Comparison of ENCODE assay signal across 32 cellular contexts in the genomic region with DNA sequence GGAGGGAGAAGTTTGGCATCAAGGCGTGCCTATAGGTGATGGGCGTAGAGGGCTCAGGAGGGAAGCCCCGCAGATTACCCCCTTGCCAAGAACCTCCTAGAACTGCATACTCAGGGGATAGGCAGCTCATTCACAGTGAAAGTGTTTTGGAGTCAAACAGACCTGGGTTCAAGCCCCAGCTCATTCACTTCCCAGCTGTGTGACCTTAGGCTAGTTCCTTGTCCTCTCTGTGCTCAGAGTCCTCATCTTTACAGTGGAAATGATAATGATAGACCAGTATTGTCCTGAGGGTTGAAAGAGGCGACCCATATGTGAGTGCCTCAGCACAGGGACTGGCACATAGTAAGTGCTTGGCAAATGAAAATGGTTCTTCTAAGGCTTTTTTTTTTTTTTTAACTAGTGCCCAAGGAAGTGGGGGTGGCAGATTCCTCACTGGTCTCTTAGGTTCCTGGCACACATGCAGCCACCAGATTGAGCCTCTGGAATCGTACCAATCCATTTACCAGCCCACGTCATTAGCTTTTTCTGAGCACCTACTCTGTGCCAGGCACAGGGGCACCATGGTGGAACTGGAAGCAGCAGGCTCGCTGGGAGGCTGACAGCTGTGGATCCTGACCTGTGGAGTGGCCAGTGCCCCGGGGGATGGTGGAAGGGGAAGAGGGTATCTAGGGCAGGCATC.
DNase-seq lines count a peak whose midpoint lies in the region; ATAC-seq and TF ChIP-seq lines count a peak whose summit lies in the region.
"Had no signal": no experiment of that assay in that cellular context is flagged by ENCODE, and none has a peak within 500 bp of the region (broad histone marks: within the 10 kb centered on the region; RNA-seq: fewer than 3 reads in every experiment).

No MANE protein-coding gene starts in this region.

- H3K27me3 Mint-ChIP-seq in HFFc6 (ENCODE audit: insufficient read depth) (no peaks in the 10 kb centered on the region), neural progenitor cell (ENCODE audit: insufficient read depth, low read depth) (peaks cover 8% of the 10 kb centered on the region)
- H3K27me3 Mint-ChIP-seq: natural killer cell treated with Interleukin-12 subunit alpha and Interleukin-12 subunit beta and Interleukin-15 and Interleukin-18, amount 100 ng/mL, for 72 hours had no signal

- H3K36me3 Mint-ChIP-seq in HFFc6 (ENCODE audit: low read depth) (no peaks in the 10 kb centered on the region), neural progenitor cell (peaks cover 6% of the 10 kb centered on the region)
- H3K36me3 Mint-ChIP-seq: natural killer cell treated with Interleukin-12 subunit alpha and Interleukin-12 subunit beta and Interleukin-15 and Interleukin-18, amount 100 ng/mL, for 72 hours had no signal

- H3K27ac Mint-ChIP-seq in HFFc6: peak overlapping the region; percentile 40; the same call in 1 of the 2 replicates
- H3K27ac Mint-ChIP-seq in neural progenitor cell: peak overlapping the region; percentile 34

- intact Hi-C loops in A673 (cut with micrococcal nuclease; ENCODE audit: unreplicated experiment): no loop called here

- CTCF ChIA-PET in A673 (lab: Charles Lee): interaction anchor here (0.7 kb wide), 1 partner anchor 22 kb away, joined by 5 read pairs; no protein-coding TSS in a partner anchor

- POLR2A ChIA-PET in A673 (lab: Charles Lee; ENCODE audit: low non-redundant PET): no interaction called here

- no peak overlapping the region for H3K4me2 ChIP-seq in neural progenitor cell

- TF ChIP-seq CTCF in A673 (conservative IDR thresholded peaks at IDR 0.05; ENCODE audit: low read depth, low read length) (no peak), HFFc6 (IDR thresholded peaks at IDR 0.05) (no peak), neural progenitor cell (IDR thresholded peaks at IDR 0.05) (no peak)

- H3K27ac ChIP-seq in A673 (ENCODE audit: low read depth, low read length, poor library complexity, severe bottlenecking) (peak overlapping the region; percentile 8), neural progenitor cell (no peak overlapping the region)
- H3K27ac ChIP-seq: adrenal gland, body of pancreas, gastroesophageal sphincter, lower lobe of right lung, ovary, SJSA1, thoracic aorta, vagina, VCaP had no signal

- H3K9me3 ChIP-seq in A673 (ENCODE audit: low read depth, low read length, poor library complexity, severe bottlenecking) (no peaks in the 10 kb centered on the region), neural progenitor cell (ENCODE audit: low read depth) (no peaks in the 10 kb centered on the region)
- H3K9me3 ChIP-seq: adrenal gland, body of pancreas, Caco-2, gastroesophageal sphincter, lower lobe of right lung, mucosa of descending colon, ovary, SJSA1, thoracic aorta, vagina had no signal

- H3K36me3 ChIP-seq in A673 (ENCODE audit: insufficient read depth, low read length, poor library complexity, severe bottlenecking): no peaks in the 10 kb centered on the region
- no peaks in the 10 kb centered on the region for H3K36me3 ChIP-seq in neural progenitor cell
- H3K36me3 ChIP-seq: adrenal gland, gastroesophageal sphincter, ovary, thoracic aorta, vagina had no signal

- H3K4me1 Mint-ChIP-seq in HFFc6 (ENCODE audit: low read depth): peaks cover 24% of the 10 kb centered on the region
- peaks cover 73% of the 10 kb centered on the region for H3K4me1 Mint-ChIP-seq in neural progenitor cell

- no peak overlapping the region for H2AFZ ChIP-seq in neural progenitor cell (replicated peaks)

- H3K4me3 ChIP-seq in A673 (ENCODE audit: low read depth, low read length, poor library complexity, severe bottlenecking): no peak overlapping the region
- no peak overlapping the region for H3K4me3 ChIP-seq in neural progenitor cell
- H3K4me3 ChIP-seq: adrenal gland, body of pancreas, gastroesophageal sphincter, lower lobe of right lung, mucosa of descending colon, ovary, SJSA1, thoracic aorta, vagina had no signal

- H3K9ac ChIP-seq in neural progenitor cell: no peak overlapping the region

- DNase-seq in A673 (ENCODE audit: low spot score) (no peak), HFFc6 (no peak), cerebellar cortex (ENCODE audit: low spot score) (peak; percentile 63), neural progenitor cell (ENCODE audit: low spot score) (no peak), occipital lobe (lab: John Stamatoyannopoulos, UW) (no peak), GM03348 (ENCODE audit: low spot score) (no peak)
- DNase-seq in activated naive CD4-positive, alpha-beta T cell (lab: John Stamatoyannopoulos, UW): no peak
- DNase-seq: activated CD4-positive, alpha-beta T cell treated with anti-CD3 and anti-CD28 coated beads for 4 hours; activated naive CD4-positive, alpha-beta T cell treated with Interleukin-2 at 50 U/mL for 16 hours; activated T-cell treated with anti-CD3 and anti-CD28 coated beads, Interleukin-2, amount 50 U/mL, for 1 hour; adrenal gland; body of pancreas; Caco-2; DND-41; KBM-7; lower lobe of right lung; MM.1S; mucosa of descending colon; NCI-H1105 treated with DMSO at 0.1 percent for 48 hours; NCI-H1930; NCI-H2171 treated with DMSO at 0.1 percent for 48 hours; NCI-H510A; ovary; stimulated activated naive CD4-positive, alpha-beta T cell treated with Interleukin-2 at 50 U/mL for 16 hours; T-helper 9 cell had no signal

- no peak for ATAC-seq in HG02938 (IDR thresholded peaks at IDR 0.05; ENCODE audit: unreplicated experiment)
- ATAC-seq: body of pancreas; gastroesophageal sphincter; lower lobe of right lung; mucosa of descending colon; natural killer cell treated with Interleukin-12 subunit alpha and Interleukin-12 subunit beta and Interleukin-15 and Interleukin-18, amount 100 ng/mL, for 72 hours had no signal

- H3K9me3 Mint-ChIP-seq in HFFc6 (no peaks in the 10 kb centered on the region), neural progenitor cell (no peaks in the 10 kb centered on the region)
- H3K9me3 Mint-ChIP-seq: natural killer cell treated with Interleukin-12 subunit alpha and Interleukin-12 subunit beta and Interleukin-15 and Interleukin-18, amount 100 ng/mL, for 72 hours had no signal

- H4K20me1 ChIP-seq in neural progenitor cell (ENCODE audit: low read depth): peaks cover 90% of the 10 kb centered on the region

- BruUV-seq in A673 (replicated peaks; lab: Mats Ljungman, UMichigan): no TSS peak

- H3K27me3 ChIP-seq in A673 (replicated peaks; ENCODE audit: insufficient read depth, low read depth, low read length, poor library complexity) (no peaks in the 10 kb centered on the region), neural progenitor cell (no peaks in the 10 kb centered on the region)
- H3K27me3 ChIP-seq: adrenal gland, body of pancreas, gastroesophageal sphincter, ovary, SJSA1, vagina had no signal

- H3K4me3 Mint-ChIP-seq in HFFc6 (no peak overlapping the region), neural progenitor cell (no peak overlapping the region)
- H3K4me3 Mint-ChIP-seq: natural killer cell treated with Interleukin-12 subunit alpha and Interleukin-12 subunit beta and Interleukin-15 and Interleukin-18, amount 100 ng/mL, for 72 hours had no signal

- H3K4me1 ChIP-seq in A673 (ENCODE audit: insufficient read depth, low read length, poor library complexity, severe bottlenecking) (peaks cover 11% of the 10 kb centered on the region), neural progenitor cell (peaks cover 18% of the 10 kb centered on the region)
- H3K4me1 ChIP-seq: Caco-2, SJSA1 had no signal

- peaks cover 4% of the 10 kb centered on the region for H3F3A ChIP-seq in neural progenitor cell (ENCODE audit: low read depth)

- H3K79me2 ChIP-seq in neural progenitor cell (ENCODE audit: low read depth): no peaks in the 10 kb centered on the region
